Comparison of ENCODE assay signal across 10 cellular contexts in the genomic region with DNA sequence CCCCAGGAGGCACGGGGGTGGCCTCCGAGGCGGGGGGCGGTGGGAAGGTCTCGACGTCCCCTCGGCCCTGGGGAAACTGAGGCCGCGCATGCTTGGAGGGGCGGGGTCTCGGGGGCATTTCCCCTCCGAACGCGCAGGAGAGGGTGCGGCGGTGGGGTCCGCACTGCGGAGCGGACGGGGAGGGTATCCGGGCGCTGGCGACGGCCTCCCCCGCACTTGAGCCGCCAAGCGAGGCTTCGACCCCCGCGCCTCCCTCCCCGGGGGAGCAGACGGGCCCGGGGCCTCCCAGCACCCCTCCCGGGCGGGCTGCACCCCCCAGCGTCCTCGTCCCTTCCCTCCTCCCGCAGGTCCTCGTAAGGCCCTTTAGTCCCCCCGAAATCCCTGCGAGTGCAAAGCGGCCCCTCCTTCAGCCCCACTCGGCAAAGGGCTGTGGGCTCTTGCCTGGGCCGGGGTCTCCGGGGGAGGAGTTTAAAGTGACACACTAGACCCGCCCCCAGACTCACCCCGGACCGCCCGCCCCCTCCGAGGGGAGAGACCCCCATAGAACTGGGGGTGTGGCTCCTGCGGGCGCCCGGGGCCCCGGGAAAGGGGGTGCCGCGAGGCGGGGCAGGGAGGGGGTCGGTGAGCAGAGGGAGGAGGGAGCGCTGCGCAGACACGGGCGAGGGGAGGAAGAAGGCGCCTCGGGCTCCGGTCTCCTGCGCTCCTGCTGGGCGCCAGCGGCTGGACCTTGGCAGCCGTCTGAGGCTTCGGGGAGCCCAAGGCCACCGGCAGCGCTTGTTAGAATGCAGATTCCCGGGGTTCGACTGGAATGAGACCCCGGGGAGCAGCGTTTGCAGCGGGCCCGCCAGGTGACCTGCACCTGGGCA. TPM values are rescaled to one million over a fixed set of nuclear protein-coding genes. Genes with fewer than 3 reads are reported as not detected.
A peak's percentile ranks its signal among the peaks of the same experiment; 100 is the strongest.
DNase-seq lines count a peak whose midpoint lies in the region; ATAC-seq and TF ChIP-seq lines count a peak whose summit lies in the region.
"Had no signal": no experiment of that assay in that cellular context is flagged by ENCODE, and none has a peak within 500 bp of the region (broad histone marks: within the 10 kb centered on the region; RNA-seq: fewer than 3 reads in every experiment).

No MANE protein-coding gene starts in this region.

- no peak for TF ChIP-seq EP300 in ovary (IDR thresholded peaks at IDR 0.05)

- DNase-seq in BJ (ENCODE audit: low read depth) (no peak), MM.1S (no peak), epithelial cell of proximal tubule (ENCODE audit: low read depth) (no peak), ovary (no peak), NCI-H1436 treated with DMSO at 0.1 percent for 48 hours (lab: John Stamatoyannopoulos, UW) (no peak), NCI-H2029 (lab: John Stamatoyannopoulos, UW) (no peak), NCI-H345 (lab: John Stamatoyannopoulos, UW) (no peak)
- DNase-seq: activated CD4-positive, alpha-beta T cell treated with anti-CD3 and anti-CD28 coated beads for 1 hour; NCI-H1092 treated with DMSO at 0.1 percent for 48 hours had no signal

- H3K4me3 ChIP-seq in BJ (ENCODE audit: low read depth, low read length), result peak overlapping the region; percentile 24
- H3K4me3 ChIP-seq in MM.1S (ENCODE audit: low read length), result no peak overlapping the region; the same call in 1 of the 2 replicates
- peak overlapping the region; percentile 35 for H3K4me3 ChIP-seq in epithelial cell of proximal tubule (ENCODE audit: low read depth, low read length)
- peak overlapping the region; percentile 25 for H3K4me3 ChIP-seq in ovary

- 1 to 3% (median 2%) methylated on average over 44 to 78 of the region's 78 CpGs for WGBS in ovary, 3 donors

- no peak overlapping the region for H3K27ac ChIP-seq in MM.1S (ENCODE audit: low read length)
- no peak overlapping the region for H3K27ac ChIP-seq in ovary

- H3F3A ChIP-seq in MM.1S (ENCODE audit: insufficient read depth, low read length), result no peaks in the 10 kb centered on the region

- no peak overlapping the region for H3K9ac ChIP-seq in MM.1S (ENCODE audit: low read length)

- no peaks in the 10 kb centered on the region for H4K20me1 ChIP-seq in MM.1S (ENCODE audit: insufficient read depth, low read length)

- peaks cover 18% of the 10 kb centered on the region for H3K4me1 ChIP-seq in MM.1S (ENCODE audit: low read length)
- H3K4me1 ChIP-seq in ovary (ENCODE audit: insufficient read depth), result no peaks in the 10 kb centered on the region

- POLR2A ChIA-PET in BJ (lab: Charles Lee), result no interaction called here

- no peaks in the 10 kb centered on the region for H3K36me3 ChIP-seq in BJ (ENCODE audit: control insufficient read depth, insufficient read depth, low read length)
- no peaks in the 10 kb centered on the region for H3K36me3 ChIP-seq in MM.1S (replicated peaks; ENCODE audit: insufficient read depth, low read length)
- H3K36me3 ChIP-seq in ovary, result no peaks in the 10 kb centered on the region

- H2AFZ ChIP-seq in MM.1S (ENCODE audit: low read length), result no peak overlapping the region

- no peaks in the 10 kb centered on the region for H3K79me2 ChIP-seq in MM.1S (ENCODE audit: low read length)

- H3K27me3 ChIP-seq in BJ (ENCODE audit: control insufficient read depth, insufficient read depth, low read length) (peaks cover 31% of the 10 kb centered on the region), MM.1S (replicated peaks; ENCODE audit: insufficient read depth, low read length) (peaks cover 61% of the 10 kb centered on the region), ovary (no peaks in the 10 kb centered on the region)

- H3K4me2 ChIP-seq in MM.1S (ENCODE audit: low read depth, low read length), result peak overlapping the region; percentile 24; the same call in 1 of the 2 replicates

- TF ChIP-seq CTCF in BJ (IDR thresholded peaks at IDR 0.05; ENCODE audit: insufficient read depth, low read depth, low read length) (no peak), MM.1S (IDR thresholded peaks at IDR 0.05; ENCODE audit: low read length) (no peak), epithelial cell of proximal tubule (conservative IDR thresholded peaks at IDR 0.05; ENCODE audit: low read depth, low read length) (no peak), ovary (IDR thresholded peaks at IDR 0.05) (no peak)

- CTCF ChIA-PET in BJ (lab: Yijun Ruan, JAX), result interaction anchor here (0.6 kb wide), 1 partner anchor 1098 kb away, joined by 3 read pairs; no protein-coding TSS in a partner anchor

- TF ChIP-seq POLR2A in ovary (IDR thresholded peaks at IDR 0.05), result no peak

- intact Hi-C loops in ovary (cut with DNase I), result no loop called here

- no peaks in the 10 kb centered on the region for H3K9me2 ChIP-seq in MM.1S (replicated peaks; ENCODE audit: insufficient read depth, low read length)

- ATAC-seq in HG02981 (IDR thresholded peaks at IDR 0.05; ENCODE audit: unreplicated experiment), result no peak

- H3K9me3 ChIP-seq in MM.1S (replicated peaks; ENCODE audit: insufficient read depth, low read length) (no peaks in the 10 kb centered on the region), ovary (no peaks in the 10 kb centered on the region)

RNA-seq across cellular contexts. Expression of a gene that starts 0.6 kb away (rescaled TPM):
- 0.29 and 0.33 TPM in 2 replicates for polyA plus RNA-seq in BJ (2011; rRNA removed)
- polyA minus RNA-seq in BJ (2011; rRNA and poly(A)+ RNA removed), result 0.14 and 0.51 TPM in 2 replicates
- 1.5 and 3.9 TPM in 2 replicates for total RNA-seq in epithelial cell of proximal tubule
- total RNA-seq in ovary, result 10 to 100 TPM in 1 of 7 donors, 1 to 10 TPM in 5, under 1 TPM in 1; 0.25 to 26.1 (median 2.6) TPM
- under 1 TPM; 0.25 to 0.63 TPM for polyA plus RNA-seq in ovary

RNA-seq across cellular contexts. Expression of a gene that starts 17.6 kb away (rescaled TPM):
- 43.1 and 52.3 TPM in 2 replicates for polyA plus RNA-seq in BJ (2011; rRNA removed)
- 18.9 and 22.7 TPM in 2 replicates for polyA minus RNA-seq in BJ (2011; rRNA and poly(A)+ RNA removed)
- 123 and 157 TPM in 2 replicates for total RNA-seq in epithelial cell of proximal tubule
- 10 to 100 TPM; 28.6 to 74.6 (median 41.5) TPM for total RNA-seq in ovary
- 10 to 100 TPM in 1 of 2 donors, 1 to 10 TPM in 1; 6.3 to 40.7 TPM for polyA plus RNA-seq in ovary

RNA-seq across cellular contexts. Expression of a gene that starts 17.6 kb away (rescaled TPM):
- 74.1 and 113 TPM in 2 replicates for polyA plus RNA-seq in BJ (2011; rRNA removed)
- polyA minus RNA-seq in BJ (2011; rRNA and poly(A)+ RNA removed), result 29.4 and 36.8 TPM in 2 replicates
- total RNA-seq in epithelial cell of proximal tubule, result 38.3 and 63.9 TPM in 2 replicates
- 10 to 100 TPM; 47.8 to 68.1 (median 55.4) TPM for total RNA-seq in ovary
- 10 to 100 TPM; 26.0 to 67.8 TPM for polyA plus RNA-seq in ovary

RNA-seq across cellular contexts. Expression of a gene that starts 24.7 kb away (rescaled TPM):
- 81.2 and 138 TPM in 2 replicates for polyA plus RNA-seq in BJ (2011; rRNA removed)
- polyA minus RNA-seq in BJ (2011; rRNA and poly(A)+ RNA removed), result 36.5 and 41.7 TPM in 2 replicates
- 97.0 and 112 TPM in 2 replicates for total RNA-seq in epithelial cell of proximal tubule
- 100 to 1,000 TPM in 5 of 7 donors, 10 to 100 TPM in 2; 63.9 to 180 (median 145) TPM for total RNA-seq in ovary
- polyA plus RNA-seq in ovary, result 100 to 1,000 TPM; 104 to 258 TPM
